8 cellular contexts compared by ENCODE assay signal in genomic region chr4:15882675-15883086, GRCh38. TPM values are rescaled to one million over a fixed set of nuclear protein-coding genes. Genes with fewer than 3 reads are reported as not detected.
A peak's percentile ranks its signal among the peaks of the same experiment; 100 is the strongest.
DNase-seq lines count a peak whose midpoint lies in the region; ATAC-seq, FAIRE-seq and TF ChIP-seq lines count a peak whose summit lies in the region.

No MANE protein-coding gene starts in this region.

- peak; percentile 47 for FAIRE-seq in RCC 7860 (lab: Jason Lieb, UNC)

- CTCF ChIA-PET in activated naive CD4-positive, alpha-beta T cell treated with anti-CD3 and anti-CD28 coated beads, Interleukin-2, amount 10 ng/mL, durations not matched to agents 7 days and 5 days (lab: Charles Lee): interaction anchor here (0.6 to 4.6 kb wide), 50 partner anchors 10 to 649 kb away, joined by 3 to 101 read pairs (median 4); partner anchors contain the start of genes FAM200B and FGFBP2

- no peaks in the 10 kb centered on the region for H3K27me3 ChIP-seq in cardiac muscle cell

- no peak overlapping the region for H3K4me3 ChIP-seq in cardiac muscle cell

- no peaks in the 10 kb centered on the region for H3K4me1 Mint-ChIP-seq in activated naive CD4-positive, alpha-beta T cell treated with anti-CD3 and anti-CD28 coated beads, Interleukin-2, amount 10 ng/mL, durations not matched to agents 7 days and 5 days
- peaks cover 5% of the 10 kb centered on the region for H3K4me1 Mint-ChIP-seq in progenitor cell of endocrine pancreas (ENCODE audit: low read depth)

- H3K9me3 Mint-ChIP-seq in activated naive CD4-positive, alpha-beta T cell treated with anti-CD3 and anti-CD28 coated beads, Interleukin-2, amount 10 ng/mL, durations not matched to agents 7 days and 5 days: peaks cover 7% of the 10 kb centered on the region
- H3K9me3 Mint-ChIP-seq in progenitor cell of endocrine pancreas (ENCODE audit: low read depth): peaks cover 6% of the 10 kb centered on the region

- no peaks in the 10 kb centered on the region for H3K9me3 ChIP-seq in cardiac muscle cell (ENCODE audit: low read depth)

- no peak overlapping the region for H3K4me3 Mint-ChIP-seq in activated naive CD4-positive, alpha-beta T cell treated with anti-CD3 and anti-CD28 coated beads, Interleukin-2, amount 10 ng/mL, durations not matched to agents 7 days and 5 days
- H3K4me3 Mint-ChIP-seq in progenitor cell of endocrine pancreas (ENCODE audit: low read depth): no peak overlapping the region

- peak; percentile 58 for DNase-seq in GM10266 (ENCODE audit: extremely low spot score)
- peak; percentile 50 for DNase-seq in KBM-7
- peak; percentile 63 for DNase-seq in RCC 7860 (ENCODE audit: low spot score)
- DNase-seq in activated naive CD4-positive, alpha-beta T cell treated with anti-CD3 and anti-CD28 coated beads, Interleukin-2, amount 10 ng/mL, durations not matched to agents 7 days and 5 days: peak; percentile 62
- peak; percentile 81 to 90 for DNase-seq in cardiac muscle cell (ENCODE audit: low read depth in 1 of 2, low spot score in 1 of 2)
- peak; percentile 19 for DNase-seq in progenitor cell of endocrine pancreas (ENCODE audit: low spot score, unreplicated experiment)

- H3K27ac ChIP-seq in cardiac muscle cell: no peak overlapping the region

- H3K36me3 ChIP-seq in cardiac muscle cell: no peaks in the 10 kb centered on the region

- TF ChIP-seq CTCF in GM10266 (IDR thresholded peaks at IDR 0.05; ENCODE audit: control insufficient read depth, insufficient read depth, low read depth, missing control alignments) (peak; percentile 94), cardiac muscle cell (IDR thresholded peaks at IDR 0.05; ENCODE audit: low read depth, low read length) (peak; percentile 88), progenitor cell of endocrine pancreas (IDR thresholded peaks at IDR 0.05; ENCODE audit: unreplicated experiment) (peak; percentile 91)

- peaks cover 2% of the 10 kb centered on the region for H3K36me3 Mint-ChIP-seq in activated naive CD4-positive, alpha-beta T cell treated with anti-CD3 and anti-CD28 coated beads, Interleukin-2, amount 10 ng/mL, durations not matched to agents 7 days and 5 days
- no peaks in the 10 kb centered on the region for H3K36me3 Mint-ChIP-seq in progenitor cell of endocrine pancreas (ENCODE audit: insufficient read depth)

- peak; percentile 90 for ATAC-seq in GM21786 (IDR thresholded peaks at IDR 0.05; ENCODE audit: unreplicated experiment)
- ATAC-seq in HG02763 (IDR thresholded peaks at IDR 0.05; ENCODE audit: unreplicated experiment): no peak

- in situ Hi-C loops in KBM-7 (cut with MboI; ENCODE audit: low pct_unique_long_range_greater_than_20kb, low sequenced_read_pairs): no loop called here

- peaks cover 19% of the 10 kb centered on the region for H3K27me3 Mint-ChIP-seq in activated naive CD4-positive, alpha-beta T cell treated with anti-CD3 and anti-CD28 coated beads, Interleukin-2, amount 10 ng/mL, durations not matched to agents 7 days and 5 days
- H3K27me3 Mint-ChIP-seq in progenitor cell of endocrine pancreas: no peaks in the 10 kb centered on the region

- H3K4me1 ChIP-seq in cardiac muscle cell (ENCODE audit: low read depth): no peaks in the 10 kb centered on the region

- no peak overlapping the region for H3K27ac Mint-ChIP-seq in activated naive CD4-positive, alpha-beta T cell treated with anti-CD3 and anti-CD28 coated beads, Interleukin-2, amount 10 ng/mL, durations not matched to agents 7 days and 5 days
- H3K27ac Mint-ChIP-seq in progenitor cell of endocrine pancreas: no peak overlapping the region

RNA-seq across cellular contexts. Expression of gene FGFBP1, which starts 55.9 kb away (rescaled TPM):
- not detected in 2 replicates for total RNA-seq in cardiac muscle cell
- not detected in 2 replicates for polyA plus RNA-seq in cardiac muscle cell
- not detected in 2 replicates for total RNA-seq in progenitor cell of endocrine pancreas

Comparison
In these comparisons a context has a peak if more than half of its experiments do, and no peak if none do; other contexts are left out.
1. DNase-seq: peak in every context shown above with its lines; median percentile 86 in cardiac muscle cell; 63 in RCC 7860; 62 in activated naive CD4-positive, alpha-beta T cell treated with anti-CD3 and anti-CD28 coated beads, Interleukin-2, amount 10 ng/mL, durations not matched to agents 7 days and 5 days; 58 in GM10266; 50 in KBM-7; 19 in progenitor cell of endocrine pancreas.